8 cellular contexts compared by ENCODE assay signal in genomic region chrX:49002091-49002935, GRCh38. TPM values are rescaled to one million over a fixed set of nuclear protein-coding genes. Genes with fewer than 3 reads are reported as not detected.
DNase-seq lines count a peak whose midpoint lies in the region; ATAC-seq and TF ChIP-seq lines count a peak whose summit lies in the region.

A gene with protein sequence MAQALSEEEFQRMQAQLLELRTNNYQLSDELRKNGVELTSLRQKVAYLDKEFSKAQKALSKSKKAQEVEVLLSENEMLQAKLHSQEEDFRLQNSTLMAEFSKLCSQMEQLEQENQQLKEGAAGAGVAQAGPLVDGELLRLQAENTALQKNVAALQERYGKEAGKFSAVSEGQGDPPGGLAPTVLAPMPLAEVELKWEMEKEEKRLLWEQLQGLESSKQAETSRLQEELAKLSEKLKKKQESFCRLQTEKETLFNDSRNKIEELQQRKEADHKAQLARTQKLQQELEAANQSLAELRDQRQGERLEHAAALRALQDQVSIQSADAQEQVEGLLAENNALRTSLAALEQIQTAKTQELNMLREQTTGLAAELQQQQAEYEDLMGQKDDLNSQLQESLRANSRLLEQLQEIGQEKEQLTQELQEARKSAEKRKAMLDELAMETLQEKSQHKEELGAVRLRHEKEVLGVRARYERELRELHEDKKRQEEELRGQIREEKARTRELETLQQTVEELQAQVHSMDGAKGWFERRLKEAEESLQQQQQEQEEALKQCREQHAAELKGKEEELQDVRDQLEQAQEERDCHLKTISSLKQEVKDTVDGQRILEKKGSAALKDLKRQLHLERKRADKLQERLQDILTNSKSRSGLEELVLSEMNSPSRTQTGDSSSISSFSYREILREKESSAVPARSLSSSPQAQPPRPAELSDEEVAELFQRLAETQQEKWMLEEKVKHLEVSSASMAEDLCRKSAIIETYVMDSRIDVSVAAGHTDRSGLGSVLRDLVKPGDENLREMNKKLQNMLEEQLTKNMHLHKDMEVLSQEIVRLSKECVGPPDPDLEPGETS (minus strand): TSS chrX:49002264. CDS start chrX:49002229, 35 bp downstream.

- TF ChIP-seq CTCF in GM12864 (IDR thresholded peaks at IDR 0.05; ENCODE audit: low read depth, low read length, missing control alignments) = no peak
- no peak for TF ChIP-seq CTCF in heart left ventricle (IDR thresholded peaks at IDR 0.05)
- no peak for TF ChIP-seq CTCF in upper lobe of left lung (IDR thresholded peaks at IDR 0.05)

- H3K4me1 Mint-ChIP-seq in T-cell = peaks cover 21 to 37% (median 29%) of the 10 kb centered on the region in 3 donors

- peak within 1 kb of the TSS; percentile 97 to 99 (median 98) for H3K4me3 Mint-ChIP-seq in T-cell

- TF ChIP-seq POLR2A in heart left ventricle (IDR thresholded peaks at IDR 0.05) (no peak), upper lobe of left lung (IDR thresholded peaks at IDR 0.05) (peak in 2 of 4 donors; percentile 47 to 82)

- H3K9me3 ChIP-seq in heart left ventricle (peaks cover 0 to 8% (median 0%) of the 10 kb centered on the region in 12 donors), upper lobe of left lung (peaks cover 0 to 4% (median 0%) of the 10 kb centered on the region in 4 donors)

- CTCF ChIA-PET in T-cell (lab: Charles Lee) = interaction anchor here (0.6 to 1.0 kb wide), 7 partner anchors 39 to 463 kb away, joined by 3 to 8 read pairs (median 3); no protein-coding TSS in a partner anchor

- peak within 1 kb of the TSS; percentile 94 to 95 for H3K27ac Mint-ChIP-seq in T-cell

- peaks cover 0 to 6% (median 0%) of the 10 kb centered on the region in 12 donors for H3K4me1 ChIP-seq in heart left ventricle
- H3K4me1 ChIP-seq in upper lobe of left lung = peaks cover 0 to 9% (median 4%) of the 10 kb centered on the region in 4 donors

- H3K9me3 Mint-ChIP-seq in T-cell = no peaks in the 10 kb centered on the region

- H3K27ac ChIP-seq in adipose tissue (ENCODE audit: low read depth, low read length) (no peak within 1 kb of the TSS), heart left ventricle (peak within 1 kb of the TSS; percentile 62 to 95 (median 86)), upper lobe of left lung (peak within 1 kb of the TSS; percentile 81 to 92 (median 86))

- ATAC-seq in HG02678 (IDR thresholded peaks at IDR 0.05; ENCODE audit: unreplicated experiment) (peak; percentile 82), T-cell (replicated peaks in 1 of 4) (peak; percentile 82 to 88 (median 84)), heart left ventricle (peak; percentile 92 to 96 (median 92)), upper lobe of left lung (ENCODE audit: low FRiP score in 2 of 2) (peak; percentile 93 to 97)

- 1 to 22% (median 2%) methylated on average over 38 of the region's 38 CpGs for WGBS in adipose tissue, 3 donors
- 1 to 41% (median 19%) methylated on average over 37 to 38 of the region's 38 CpGs for WGBS in heart left ventricle, 4 donors
- WGBS in upper lobe of left lung, 2 donors = 10 to 24% methylated on average over 5 to 32 of the region's 38 CpGs

- H3K36me3 ChIP-seq in heart left ventricle = peaks cover 0 to 15% (median 9%) of the 10 kb centered on the region in 9 donors
- peaks cover 0 to 13% (median 2%) of the 10 kb centered on the region in 4 donors for H3K36me3 ChIP-seq in upper lobe of left lung

- no peak for TF ChIP-seq EP300 in upper lobe of left lung (IDR thresholded peaks at IDR 0.05)

- intact Hi-C loops in heart left ventricle (cut with DNase I) (loop anchor here in 4 of 10 donors (1.0 to 5.0 kb wide), 3 partner anchors 40 to 45 kb away; partner anchors contain the start of genes TFE3 (in 4 of the 4) and OTUD5 (in 1 of the 4)), posterior cingulate gyrus (cut with DNase I) (loop anchor here (1.0 kb wide), 1 partner anchor 41 kb away; the partner anchor contains the start of gene TFE3)

- peak; percentile 87 for DNase-seq in GM12864 (ENCODE audit: low read depth)
- peak; percentile 23 for DNase-seq in NCI-H1417 treated with DMSO at 0.1 percent for 48 hours (lab: John Stamatoyannopoulos, UW)
- peak; percentile 57 to 85 (median 76) for DNase-seq in T-cell
- DNase-seq in heart left ventricle = peak; percentile 54 to 83 (median 76)
- peak in 9 of 10 donors; percentile 18 to 90 (median 46) for DNase-seq in posterior cingulate gyrus
- DNase-seq in upper lobe of left lung = peak; percentile 65 to 90

- H3K36me3 Mint-ChIP-seq in T-cell = peaks cover 13% of the 10 kb centered on the region

- POLR2A ChIA-PET in T-cell (lab: Charles Lee) = interaction anchor here (0.6 to 1.6 kb wide), 13 partner anchors 38 to 1808 kb away, joined by 3 to 8 read pairs (median 5); no protein-coding TSS in a partner anchor

- H3K4me3 ChIP-seq in GM12864 (ENCODE audit: low read depth, low read length) (peak within 1 kb of the TSS; percentile 81), heart left ventricle (peak within 1 kb of the TSS; percentile 40 to 85 (median 72)), upper lobe of left lung (peak within 1 kb of the TSS; percentile 15 to 72 (median 58))

- peaks cover 0 to 3% of the 10 kb centered on the region in 2 donors for H3K27me3 Mint-ChIP-seq in T-cell

- H3K27me3 ChIP-seq in heart left ventricle (no peaks in the 10 kb centered on the region), upper lobe of left lung (no peaks in the 10 kb centered on the region)

RNA-seq across cellular contexts. Expression of the gene that starts here (rescaled TPM):
- 100 to 1,000 TPM in 3 of 5 donors, 10 to 100 TPM in 2; 85.2 to 123 (median 104) TPM for total RNA-seq in T-cell
- 10 to 100 TPM; 13.8 to 25.9 (median 22.2) TPM for polyA plus RNA-seq in adipose tissue
- 10 to 100 TPM; 11.4 to 41.6 (median 18.9) TPM for total RNA-seq in heart left ventricle
- 10 to 100 TPM; 20.2 to 20.4 TPM for polyA plus RNA-seq in heart left ventricle
- total RNA-seq in upper lobe of left lung = 100 to 1,000 TPM in 1 of 6 donors, 10 to 100 TPM in 5; 37.5 to 140 (median 50.8) TPM

Comparison
In these comparisons a context has a peak if more than half of its experiments do, and no peak if none do; other contexts are left out.
1. DNase-seq: peak in every context shown above with its lines; median percentile 87 in GM12864; 78 in upper lobe of left lung; 76 in heart left ventricle; 76 in T-cell; 46 in posterior cingulate gyrus; 23 in NCI-H1417 treated with DMSO at 0.1 percent for 48 hours.